ENCODE assay signal across 12 cellular contexts in the genomic region with DNA sequence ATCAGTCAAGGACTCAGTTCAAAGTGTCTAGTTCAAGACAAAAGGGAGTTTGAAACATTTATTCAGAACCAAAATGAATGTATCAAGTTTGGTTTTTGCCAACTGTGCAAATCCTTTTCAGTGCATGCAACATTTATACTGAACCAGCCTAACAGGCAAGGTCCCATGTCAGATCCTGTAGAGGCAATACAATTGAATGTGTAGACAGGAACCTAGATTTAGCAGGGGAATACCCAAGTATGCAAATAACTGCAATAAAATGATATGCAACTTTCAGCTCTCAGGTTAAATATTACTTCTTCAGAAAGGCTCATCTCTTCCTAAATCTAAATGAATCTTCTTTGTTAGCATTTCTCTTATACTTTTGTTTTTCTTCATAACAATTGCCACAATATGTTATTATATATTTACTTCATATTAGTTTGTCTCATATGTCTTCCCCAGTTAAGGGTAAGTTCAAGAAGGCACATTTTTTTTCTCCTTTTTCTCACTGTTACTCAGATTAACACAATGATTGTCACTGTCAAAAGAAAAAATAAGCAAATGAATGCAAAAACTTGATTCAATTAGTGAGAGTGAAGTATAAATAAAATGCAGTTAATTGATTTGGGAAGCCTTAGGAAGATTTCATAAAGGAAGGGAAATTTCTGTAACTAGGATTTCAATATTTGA.
DNase-seq lines count a peak whose midpoint lies in the region; ATAC-seq, FAIRE-seq and TF ChIP-seq lines count a peak whose summit lies in the region.
"Had no signal": no experiment of that assay in that cellular context is flagged by ENCODE, and none has a peak within 500 bp of the region (broad histone marks: within the 10 kb centered on the region; RNA-seq: fewer than 3 reads in every experiment).

No MANE protein-coding gene starts in this region.

- H3K9me3 ChIP-seq in SK-N-SH, result no peaks in the 10 kb centered on the region

- H2AFZ ChIP-seq in SK-N-SH (ENCODE audit: low read depth), result peak overlapping the region; percentile 25; the same call in 1 of the 2 replicates

- H3K36me3 ChIP-seq in SK-N-SH (replicated peaks in 1 of 2; ENCODE audit: control insufficient read depth in 1 of 2, insufficient read depth in 2 of 2, low read length in 1 of 2), result no peaks in the 10 kb centered on the region

- H3K79me2 ChIP-seq in SK-N-SH (ENCODE audit: insufficient read depth), result no peaks in the 10 kb centered on the region

- no peaks in the 10 kb centered on the region for H3K36me3 Mint-ChIP-seq in stimulated activated effector memory CD8-positive, alpha-beta T cell treated with anti-CD3 and anti-CD28 coated beads, Interleukin-12 subunit alpha, Interleukin-12 subunit beta, amount 100 ng/mL, for 72 hours

- H3K4me3 Mint-ChIP-seq in stimulated activated effector memory CD8-positive, alpha-beta T cell treated with anti-CD3 and anti-CD28 coated beads, Interleukin-12 subunit alpha, Interleukin-12 subunit beta, amount 100 ng/mL, for 72 hours, result no peak overlapping the region
- H3K4me3 Mint-ChIP-seq: nephron progenitor cell had no signal

- POLR2A ChIA-PET in SK-N-SH (lab: Yijun Ruan, JAX), result no interaction called here

- H3K27ac Mint-ChIP-seq in stimulated activated effector memory CD8-positive, alpha-beta T cell treated with anti-CD3 and anti-CD28 coated beads, Interleukin-12 subunit alpha, Interleukin-12 subunit beta, amount 100 ng/mL, for 72 hours, result no peak overlapping the region
- H3K27ac Mint-ChIP-seq: nephron progenitor cell had no signal

- no peak for TF ChIP-seq POLR2A in H54 (IDR thresholded peaks at IDR 0.05; ENCODE audit: low read depth, low read length)

- H3K4me1 Mint-ChIP-seq in stimulated activated effector memory CD8-positive, alpha-beta T cell treated with anti-CD3 and anti-CD28 coated beads, Interleukin-12 subunit alpha, Interleukin-12 subunit beta, amount 100 ng/mL, for 72 hours, result peaks cover 9% of the 10 kb centered on the region
- H3K4me1 Mint-ChIP-seq: nephron progenitor cell had no signal

- H4K20me1 ChIP-seq in SK-N-SH (ENCODE audit: insufficient read depth), result no peaks in the 10 kb centered on the region

- ATAC-seq in SK-N-SH treated with all-trans-retinoic acid at 6 μM for 48 hours, result no peak
- peak; percentile 91 for ATAC-seq in HG03442 (IDR thresholded peaks at IDR 0.05; ENCODE audit: unreplicated experiment)
- peak; percentile 47 for ATAC-seq in stimulated activated effector memory CD8-positive, alpha-beta T cell treated with anti-CD3 and anti-CD28 coated beads, Interleukin-12 subunit alpha, Interleukin-12 subunit beta, amount 100 ng/mL, for 72 hours
- ATAC-seq in HG03025 (IDR thresholded peaks at IDR 0.05; ENCODE audit: low FRiP score, unreplicated experiment), result no peak

- peak; percentile 68 for FAIRE-seq in H54 (lab: Jason Lieb, UNC)
- FAIRE-seq: A204.1 had no signal

- no peak for DNase-seq in SK-N-SH
- no peak for DNase-seq in H54 (ENCODE audit: insufficient read length, low spot score)
- DNase-seq in stimulated activated effector memory CD8-positive, alpha-beta T cell treated with anti-CD3 and anti-CD28 coated beads, Interleukin-12 subunit alpha, Interleukin-12 subunit beta, amount 100 ng/mL, for 72 hours (ENCODE audit: low spot score in 2 of 2), result no peak
- DNase-seq in GM19238 (ENCODE audit: insufficient read length, low spot score), result no peak
- DNase-seq in activated naive CD4-positive, alpha-beta T cell (lab: John Stamatoyannopoulos, UW), result no peak
- DNase-seq: activated gamma-delta T cell treated with Interleukin-2 at 50 U/mL for 16 hours, NCI-H226, nephron progenitor cell had no signal

- H3F3A ChIP-seq in SK-N-SH (replicated peaks; ENCODE audit: insufficient read depth), result no peaks in the 10 kb centered on the region

- no peak overlapping the region for H3K4me3 ChIP-seq in SK-N-SH (ENCODE audit: low read depth in 2 of 2, low read length in 1 of 2)

- peaks cover 0 to 14% of the 10 kb centered on the region in 2 experiments; a peak in 2 of 4 replicates for H3K4me1 ChIP-seq in SK-N-SH (ENCODE audit: control insufficient read depth in 1 of 2, insufficient read depth in 2 of 2, low read depth in 1 of 2, low read length in 1 of 2)

- no peaks in the 10 kb centered on the region for H3K9me2 ChIP-seq in SK-N-SH

- H3K27ac ChIP-seq in SK-N-SH (ENCODE audit: low read depth in 2 of 2, low read length in 1 of 2), result no peak overlapping the region

- TF ChIP-seq CTCF in SK-N-SH (IDR thresholded peaks at IDR 0.05), result no peak

- TF ChIP-seq RAD21 in SK-N-SH (IDR thresholded peaks at IDR 0.05; ENCODE audit: low read length), result no peak

- no peak overlapping the region for H3K4me2 ChIP-seq in SK-N-SH

- H3K9me3 Mint-ChIP-seq in stimulated activated effector memory CD8-positive, alpha-beta T cell treated with anti-CD3 and anti-CD28 coated beads, Interleukin-12 subunit alpha, Interleukin-12 subunit beta, amount 100 ng/mL, for 72 hours, result peaks cover 4% of the 10 kb centered on the region
- H3K9me3 Mint-ChIP-seq: nephron progenitor cell had no signal

- H3K27me3 ChIP-seq in SK-N-SH (ENCODE audit: insufficient read depth), result no peaks in the 10 kb centered on the region

- CTCF ChIA-PET in SK-N-SH (lab: Yijun Ruan, JAX), result interaction anchor here (0.6 kb wide), 1 partner anchor 15 kb away, joined by 5 read pairs; no protein-coding TSS in a partner anchor

- no peak overlapping the region for H3K9ac ChIP-seq in SK-N-SH

- no peak for TF ChIP-seq EP300 in SK-N-SH (IDR thresholded peaks at IDR 0.05; ENCODE audit: borderline replicate concordance in 1 of 2, low read depth in 1 of 2, low read length in 1 of 2)

TF ChIP-seq in SK-N-SH, 30 proteins besides CTCF, POLR2A, EP300 and RAD21 (continues in another document):
- no peak for TF ChIP-seq TCF12 (IDR thresholded peaks at IDR 0.05)
- TF ChIP-seq MEF2A (IDR thresholded peaks at IDR 0.05; ENCODE audit: borderline replicate concordance, low read depth), result no peak
- no peak for TF ChIP-seq REST (IDR thresholded peaks at IDR 0.05; ENCODE audit: low read depth, low read length)
- no peak for TF ChIP-seq FOXM1 (IDR thresholded peaks at IDR 0.05; ENCODE audit: low read depth)

TF ChIP-seq in SK-N-SH treated with all-trans-retinoic acid at 6 μM for 48 hours, 23 proteins besides CTCF, POLR2A, EP300 and RAD21:
- no peak for TF ChIP-seq GLIS3 (CRISPR knock-in tag; IDR thresholded peaks at IDR 0.05)
- TF ChIP-seq ZNF8 (CRISPR knock-in tag; IDR thresholded peaks at IDR 0.05), result no peak
- TF ChIP-seq ARNTL (CRISPR knock-in tag; IDR thresholded peaks at IDR 0.05; ENCODE audit: borderline replicate concordance, low read depth), result no peak
- no peak for TF ChIP-seq ZFP3 (CRISPR knock-in tag; IDR thresholded peaks at IDR 0.05)
- TF ChIP-seq TCF4 (CRISPR knock-in tag; IDR thresholded peaks at IDR 0.05; ENCODE audit: borderline replicate concordance), result no peak
- TF ChIP-seq, protein P1, sequence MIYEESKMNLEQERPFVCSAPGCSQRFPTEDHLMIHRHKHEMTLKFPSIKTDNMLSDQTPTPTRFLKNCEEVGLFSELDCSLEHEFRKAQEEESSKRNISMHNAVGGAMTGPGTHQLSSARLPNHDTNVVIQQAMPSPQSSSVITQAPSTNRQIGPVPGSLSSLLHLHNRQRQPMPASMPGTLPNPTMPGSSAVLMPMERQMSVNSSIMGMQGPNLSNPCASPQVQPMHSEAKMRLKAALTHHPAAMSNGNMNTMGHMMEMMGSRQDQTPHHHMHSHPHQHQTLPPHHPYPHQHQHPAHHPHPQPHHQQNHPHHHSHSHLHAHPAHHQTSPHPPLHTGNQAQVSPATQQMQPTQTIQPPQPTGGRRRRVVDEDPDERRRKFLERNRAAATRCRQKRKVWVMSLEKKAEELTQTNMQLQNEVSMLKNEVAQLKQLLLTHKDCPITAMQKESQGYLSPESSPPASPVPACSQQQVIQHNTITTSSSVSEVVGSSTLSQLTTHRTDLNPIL (CRISPR knock-in tag; IDR thresholded peaks at IDR 0.05; ENCODE audit: low read depth), result no peak
- no peak for TF ChIP-seq SNAI2 (CRISPR knock-in tag; IDR thresholded peaks at IDR 0.05)
- TF ChIP-seq PPARA (CRISPR knock-in tag; IDR thresholded peaks at IDR 0.05; ENCODE audit: borderline replicate concordance), result no peak
- no peak for TF ChIP-seq RARB (CRISPR knock-in tag; IDR thresholded peaks at IDR 0.05)
- TF ChIP-seq ZNF70 (CRISPR knock-in tag; IDR thresholded peaks at IDR 0.05), result no peak
- TF ChIP-seq TOX (CRISPR knock-in tag; IDR thresholded peaks at IDR 0.05; ENCODE audit: borderline replicate concordance), result no peak
- TF ChIP-seq ESRRG (CRISPR knock-in tag; IDR thresholded peaks at IDR 0.05), result no peak
- no peak for TF ChIP-seq ZFP30 (CRISPR knock-in tag; IDR thresholded peaks at IDR 0.05)
- no peak for TF ChIP-seq ZC3H10 (CRISPR knock-in tag; IDR thresholded peaks at IDR 0.05)

Comparison
In these comparisons a context has a peak if more than half of its experiments do, and no peak if none do; other contexts are left out.
1. ATAC-seq: peak in HG03442 (single experiment) and stimulated activated effector memory CD8-positive, alpha-beta T cell treated with anti-CD3 and anti-CD28 coated beads, Interleukin-12 subunit alpha, Interleukin-12 subunit beta, amount 100 ng/mL, for 72 hours (single experiment); none in SK-N-SH treated with all-trans-retinoic acid at 6 μM for 48 hours (single experiment) and HG03025 (single experiment).